Comparison of ENCODE assay signal across 8 cellular contexts in genomic region chr21:31785237-31786163, GRCh38. TPM values are rescaled to one million over a fixed set of nuclear protein-coding genes. Genes with fewer than 3 reads are reported as not detected.
DNase-seq lines count a peak whose midpoint lies in the region; ATAC-seq, FAIRE-seq and TF ChIP-seq lines count a peak whose summit lies in the region.
"Not testable (repeated sequence)": the region's sequence is repeated elsewhere in the genome, so short reads cannot be mapped to it uniquely, and the experiment has no call there.

No MANE protein-coding gene starts in this region.

- H3K27me3 Mint-ChIP-seq in activated T-helper 1 cell treated with anti-CD3 and anti-CD28 coated beads, Interleukin-12 subunit alpha, Interleukin-12 subunit beta, Interleukin-2, Interleukin-4 antibody, amounts not matched to agents 30 ng/mL and 10 ng/mL and 1 ng/mL, durations not matched to agents 14 hours and 24 hours and 36 hours (ENCODE audit: insufficient read depth), result not testable (repeated sequence)

- not testable (repeated sequence) for H3K4me3 Mint-ChIP-seq in activated T-helper 1 cell treated with anti-CD3 and anti-CD28 coated beads, Interleukin-12 subunit alpha, Interleukin-12 subunit beta, Interleukin-2, Interleukin-4 antibody, amounts not matched to agents 30 ng/mL and 10 ng/mL and 1 ng/mL, durations not matched to agents 14 hours and 24 hours and 36 hours

- H3K36me3 ChIP-seq in esophagus squamous epithelium; lung (ENCODE audit: control insufficient read depth in 2 of 2, insufficient read depth in 2 of 2, low read length in 2 of 2): not testable (repeated sequence)

- not testable (repeated sequence) for H3K27ac ChIP-seq in esophagus squamous epithelium; lung (ENCODE audit: low read depth in 1 of 2, low read length in 1 of 2)

- H3K4me1 Mint-ChIP-seq in activated T-helper 1 cell treated with anti-CD3 and anti-CD28 coated beads, Interleukin-12 subunit alpha, Interleukin-12 subunit beta, Interleukin-2, Interleukin-4 antibody, amounts not matched to agents 30 ng/mL and 10 ng/mL and 1 ng/mL, durations not matched to agents 14 hours and 24 hours and 36 hours (ENCODE audit: low read depth), result not testable (repeated sequence)

- not testable (repeated sequence) for H3K9me3 Mint-ChIP-seq in activated T-helper 1 cell treated with anti-CD3 and anti-CD28 coated beads, Interleukin-12 subunit alpha, Interleukin-12 subunit beta, Interleukin-2, Interleukin-4 antibody, amounts not matched to agents 30 ng/mL and 10 ng/mL and 1 ng/mL, durations not matched to agents 14 hours and 24 hours and 36 hours

- H3K4me1 ChIP-seq in esophagus squamous epithelium; lung (ENCODE audit: control insufficient read depth in 2 of 2, insufficient read depth in 2 of 2, low read length in 2 of 2): not testable (repeated sequence)

- intact Hi-C loops in activated T-helper 1 cell treated with anti-CD3 and anti-CD28 coated beads, Interleukin-12 subunit alpha, Interleukin-12 subunit beta, Interleukin-2, Interleukin-4 antibody, amounts not matched to agents 30 ng/mL and 10 ng/mL and 1 ng/mL, durations not matched to agents 14 hours and 24 hours and 36 hours (cut with micrococcal nuclease), result loop anchor here (1.0 kb wide), 1 partner anchor 473 kb away; no protein-coding TSS in a partner anchor
- intact Hi-C loops in esophagus squamous epithelium (cut with DNase I), result loop anchor here (5.0 kb wide), 1 partner anchor 77 kb away; no protein-coding TSS in a partner anchor

- WGBS in esophagus squamous epithelium, 2 donors, result 49 to 50% methylated on average over 11 of the region's 11 CpGs
- WGBS in lung, 2 donors, result 61 to 65% methylated on average over 11 of the region's 11 CpGs

- not testable (repeated sequence) for TF ChIP-seq POLR2A in esophagus squamous epithelium (IDR thresholded peaks at IDR 0.05)

- peak; percentile 85 for ATAC-seq in lung (ENCODE audit: insufficient read depth, low FRiP score)

- DNase-seq in AG10803 (ENCODE audit: low read depth) (peak; percentile 81), NCI-H1694 (lab: John Stamatoyannopoulos, UW) (peak; percentile 86), SIG-M5 treated with dmso at 0.1 percent for 504 hours (lab: John Stamatoyannopoulos, UW; ENCODE audit: unreplicated experiment) (peak; percentile 69), lung (ENCODE audit: low spot score) (peak; percentile 82)
- DNase-seq in GM18507 (ENCODE audit: extremely low spot score, insufficient read length, low read depth); esophagus squamous epithelium (lab: John Stamatoyannopoulos, UW): not testable (repeated sequence)
- peak; percentile 12 for DNase-seq in activated T-helper 1 cell treated with anti-CD3 and anti-CD28 coated beads, Interleukin-12 subunit alpha, Interleukin-12 subunit beta, Interleukin-2, Interleukin-4 antibody, amounts not matched to agents 30 ng/mL and 10 ng/mL and 1 ng/mL, durations not matched to agents 14 hours and 24 hours and 36 hours (ENCODE audit: low spot score)
- DNase-seq in stimulated activated CD4-positive, alpha-beta T cell treated with anti-CD3 and anti-CD28 coated beads, Interleukin-2, amount 100 ng/mL, for 4 hours (ENCODE audit: low read depth), result peak; percentile 28

- FAIRE-seq in GM18507 (lab: Jason Lieb, UNC), result peak; percentile 64

- not testable (repeated sequence) for H3K27ac Mint-ChIP-seq in activated T-helper 1 cell treated with anti-CD3 and anti-CD28 coated beads, Interleukin-12 subunit alpha, Interleukin-12 subunit beta, Interleukin-2, Interleukin-4 antibody, amounts not matched to agents 30 ng/mL and 10 ng/mL and 1 ng/mL, durations not matched to agents 14 hours and 24 hours and 36 hours

- not testable (repeated sequence) for H3K27me3 ChIP-seq in esophagus squamous epithelium; lung (ENCODE audit: control insufficient read depth, insufficient read depth)

- not testable (repeated sequence) for H3K9me3 ChIP-seq in esophagus squamous epithelium; lung (ENCODE audit: control insufficient read depth in 2 of 2, insufficient read depth in 1 of 2, low read length in 1 of 2)

- not testable (repeated sequence) for H3K4me3 ChIP-seq in AG10803 (ENCODE audit: low read length); esophagus squamous epithelium; lung

- TF ChIP-seq CTCF in AG10803 (conservative IDR thresholded peaks at IDR 0.05; ENCODE audit: low read length) (peak; percentile 83), esophagus squamous epithelium (IDR thresholded peaks at IDR 0.05) (peak; percentile 64 to 85 (median 74)), lung (IDR thresholded peaks at IDR 0.05; ENCODE audit: control extremely low read depth, extremely low read depth) (peak; percentile 67)

- H3K36me3 Mint-ChIP-seq in activated T-helper 1 cell treated with anti-CD3 and anti-CD28 coated beads, Interleukin-12 subunit alpha, Interleukin-12 subunit beta, Interleukin-2, Interleukin-4 antibody, amounts not matched to agents 30 ng/mL and 10 ng/mL and 1 ng/mL, durations not matched to agents 14 hours and 24 hours and 36 hours (ENCODE audit: low read depth), result not testable (repeated sequence)

RNA-seq across cellular contexts. Expression of gene SCAF4, which starts 53.6 kb away (rescaled TPM):
- 66.1 and 70.6 TPM in 2 replicates for total RNA-seq in activated T-helper 1 cell treated with anti-CD3 and anti-CD28 coated beads, Interleukin-12 subunit alpha, Interleukin-12 subunit beta, Interleukin-2, Interleukin-4 antibody, amounts not matched to agents 30 ng/mL and 10 ng/mL and 1 ng/mL, durations not matched to agents 14 hours and 24 hours and 36 hours
- total RNA-seq in esophagus squamous epithelium, result 10 to 100 TPM in 3 of 4 donors, 1 to 10 TPM in 1; 8.3 to 18.1 (median 15.0) TPM
- 10 to 100 TPM; 28.4 to 29.7 TPM for total RNA-seq in lung
- 10 to 100 TPM; 11.3 to 11.9 TPM for polyA plus RNA-seq in lung
